14 cellular contexts compared by ENCODE assay signal in the genomic region with DNA sequence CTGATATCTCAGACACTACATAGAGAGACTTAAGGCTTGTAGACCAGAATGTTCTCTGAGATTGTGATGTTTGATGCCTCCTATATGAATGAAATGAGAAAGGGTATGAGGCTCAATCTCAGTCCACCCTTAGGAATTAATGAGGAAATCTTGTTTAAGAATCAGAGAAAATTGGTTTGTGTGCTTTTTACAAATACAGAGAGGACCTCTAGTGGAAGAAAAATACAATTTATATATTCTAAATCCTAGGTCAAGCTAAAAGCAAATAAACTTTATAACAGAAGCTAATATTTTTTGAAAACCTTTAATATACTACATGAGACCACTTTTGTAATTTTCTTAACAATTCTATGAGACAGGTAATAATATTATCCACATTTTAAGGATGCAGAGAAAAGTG. TPM values are rescaled to one million over a fixed set of nuclear protein-coding genes. Genes with fewer than 3 reads are reported as not detected.
A peak's percentile ranks its signal among the peaks of the same experiment; 100 is the strongest.
DNase-seq lines count a peak whose midpoint lies in the region; ATAC-seq and TF ChIP-seq lines count a peak whose summit lies in the region.
"Had no signal": no experiment of that assay in that cellular context is flagged by ENCODE, and none has a peak within 500 bp of the region (broad histone marks: within the 10 kb centered on the region; RNA-seq: fewer than 3 reads in every experiment).

No MANE protein-coding gene starts in this region.

- H3K4me2 ChIP-seq in GM23248 (ENCODE audit: unreplicated experiment), result no peak overlapping the region

- no peaks in the 10 kb centered on the region for H4K20me1 ChIP-seq in GM23248 (ENCODE audit: insufficient read depth)

- H3K79me2 ChIP-seq in GM23248 (ENCODE audit: insufficient read depth), result no peaks in the 10 kb centered on the region

- in situ Hi-C loops in GM23248 (cut with MboI), result no loop called here
- in situ Hi-C loops in SK-MEL-5 (cut with HindIII; ENCODE audit: low pct_unique_long_range_greater_than_20kb, low sequenced_read_pairs), result no loop called here

- peak; percentile 22; the same call in 1 of the 2 replicates for TF ChIP-seq CTCF in AG04450 (IDR thresholded peaks at IDR 0.05; ENCODE audit: low read depth, low read length)
- peak; percentile 1 for TF ChIP-seq CTCF in fibroblast of pulmonary artery (IDR thresholded peaks at IDR 0.05; ENCODE audit: low read length, missing control alignments)

- DNase-seq in AG04450 (ENCODE audit: low read depth, low spot score) (no peak), GM23248 (peak; percentile 29), SK-MEL-5 (ENCODE audit: low read depth, low spot score) (peak; percentile 26), fibroblast of pulmonary artery (ENCODE audit: low read depth) (no peak), COLO668 (lab: John Stamatoyannopoulos, UW; ENCODE audit: unreplicated experiment) (no peak), NCI-H187 treated with DMSO at 0.1 percent for 48 hours (lab: John Stamatoyannopoulos, UW) (no peak)
- DNase-seq: cortex of kidney, NCI-H1105 treated with DMSO at 0.1 percent for 48 hours, NCI-H526, right cardiac atrium had no signal

- H3K4me3 ChIP-seq in AG04450 (ENCODE audit: low read depth, low read length), result no peak overlapping the region
- H3K4me3 ChIP-seq in GM23248, result no peak overlapping the region
- no peak overlapping the region for H3K4me3 ChIP-seq in fibroblast of pulmonary artery (replicated peaks; ENCODE audit: low read depth, low read length)
- H3K4me3 ChIP-seq: SK-N-MC had no signal

- no peak overlapping the region for H2AFZ ChIP-seq in GM23248

- H3K27ac ChIP-seq in AG04450 (ENCODE audit: low read depth, low read length) (no peak overlapping the region), GM23248 (no peak overlapping the region)
- H3K27ac ChIP-seq: SK-N-MC had no signal

- POLR2A ChIA-PET in AG04450 (lab: Yijun Ruan, JAX), result no interaction called here

- peaks cover 14% of the 10 kb centered on the region; the same call in 1 of the 2 replicates for H3K4me1 ChIP-seq in GM23248 (ENCODE audit: insufficient read depth)

- CTCF ChIA-PET in AG04450 (lab: Charles Lee), result no interaction called here

- H3K9ac ChIP-seq in GM23248, result no peak overlapping the region

- no peaks in the 10 kb centered on the region for H3K36me3 ChIP-seq in GM23248 (ENCODE audit: low read depth)

- H3K9me2 ChIP-seq in GM23248 (ENCODE audit: insufficient read depth), result no peaks in the 10 kb centered on the region

- no peaks in the 10 kb centered on the region for H3F3A ChIP-seq in GM23248 (ENCODE audit: insufficient read depth)

- H3K27me3 ChIP-seq in AG04450 (ENCODE audit: control insufficient read depth, insufficient read depth, low read length), result peaks cover 2% of the 10 kb centered on the region
- H3K27me3 ChIP-seq in GM23248 (replicated peaks; ENCODE audit: insufficient read depth), result no peaks in the 10 kb centered on the region

- ATAC-seq in HG03432 (IDR thresholded peaks at IDR 0.05; ENCODE audit: unreplicated experiment) (no peak), GM18517 (IDR thresholded peaks at IDR 0.05; ENCODE audit: unreplicated experiment) (no peak)
- ATAC-seq: right cardiac atrium had no signal

- H3K9me3 ChIP-seq in AG04450 (ENCODE audit: control insufficient read depth, insufficient read depth, low read length) (no peaks in the 10 kb centered on the region), GM23248 (ENCODE audit: low read depth) (no peaks in the 10 kb centered on the region)

RNA-seq across cellular contexts. Expression of a gene that starts 5.0 kb away (rescaled TPM):
- 0.10 TPM in 1 of 2 replicates, not detected in the other for polyA plus RNA-seq in AG04450 (2011; rRNA removed)
- 0.69 and 1.3 TPM in 2 replicates for polyA minus RNA-seq in AG04450 (2011; rRNA and poly(A)+ RNA removed)
- total RNA-seq in GM23248 (2014; rRNA removed; shearing (Covaris generic)), result not detected in 2 replicates
- not detected in 2 replicates for polyA plus RNA-seq in GM23248 (2016; fragmentation: Nextera tagmentation; extraction: Ambion mirVana)
- not detected in 2 replicates for total RNA-seq in SK-MEL-5 (2014; rRNA removed; shearing (Covaris generic))
- not detected in 2 replicates for polyA plus RNA-seq in SK-MEL-5 (2015; cell fraction: cytosol; rRNA removed)
- polyA plus RNA-seq in SK-MEL-5 (2015; cell fraction: nucleus; rRNA removed), result not detected in 2 replicates
- total RNA-seq: right cardiac atrium had no signal
- polyA plus RNA-seq: right cardiac atrium had no signal

RNA-seq across cellular contexts. Expression of a gene that starts 27.3 kb away (rescaled TPM):
- polyA plus RNA-seq in AG04450 (2011; rRNA removed) (not detected in 2 replicates), GM23248 (2016; fragmentation: Nextera tagmentation; extraction: Ambion mirVana) (not detected in 2 replicates)
- polyA minus RNA-seq in AG04450 (2011; rRNA and poly(A)+ RNA removed), result not detected in 2 replicates
- total RNA-seq in GM23248 (2014; rRNA removed; shearing (Covaris generic)), result not detected in 2 replicates
- total RNA-seq in SK-MEL-5 (2014; rRNA removed; shearing (Covaris generic)), result not detected in 2 replicates
- polyA plus RNA-seq in SK-MEL-5 (2015; cell fraction: cytosol; rRNA removed), result not detected in 2 replicates
- not detected in 2 replicates for polyA plus RNA-seq in SK-MEL-5 (2015; cell fraction: nucleus; rRNA removed)
- total RNA-seq: fibroblast of villous mesenchyme, right cardiac atrium had no signal
- polyA plus RNA-seq: right cardiac atrium had no signal

RNA-seq across cellular contexts. Expression of a gene that starts 36.8 kb away (rescaled TPM):
- polyA plus RNA-seq in AG04450 (2011; rRNA removed) (0.31 and 0.42 TPM in 2 replicates), GM23248 (2016; fragmentation: Nextera tagmentation; extraction: Ambion mirVana) (0.20 TPM in 1 of 2 replicates, not detected in the other)
- 0.30 and 0.51 TPM in 2 replicates for polyA minus RNA-seq in AG04450 (2011; rRNA and poly(A)+ RNA removed)
- 0.32 TPM in 1 of 2 replicates, not detected in the other for total RNA-seq in GM23248 (2014; rRNA removed; shearing (Covaris generic))
- not detected in 2 replicates for total RNA-seq in SK-MEL-5 (2014; rRNA removed; shearing (Covaris generic))
- 0.08 TPM in 1 of 2 replicates, not detected in the other for polyA plus RNA-seq in SK-MEL-5 (2015; cell fraction: cytosol; rRNA removed)
- polyA plus RNA-seq in SK-MEL-5 (2015; cell fraction: nucleus; rRNA removed), result 0.10 and 0.53 TPM in 2 replicates

RNA-seq across cellular contexts. Expression of a gene that starts 43.1 kb away (rescaled TPM):
- polyA plus RNA-seq in AG04450 (2011; rRNA removed) (5.7 and 6.8 TPM in 2 replicates), GM23248 (2016; fragmentation: Nextera tagmentation; extraction: Ambion mirVana) (1.9 and 2.2 TPM in 2 replicates)
- 2.5 and 3.9 TPM in 2 replicates for polyA minus RNA-seq in AG04450 (2011; rRNA and poly(A)+ RNA removed)
- total RNA-seq in GM23248 (2014; rRNA removed; shearing (Covaris generic)), result 2.3 and 3.6 TPM in 2 replicates
- 9.8 and 11.6 TPM in 2 replicates for total RNA-seq in SK-MEL-5 (2014; rRNA removed; shearing (Covaris generic))
- polyA plus RNA-seq in SK-MEL-5 (2015; cell fraction: cytosol; rRNA removed), result 10.6 and 12.8 TPM in 2 replicates
- 15.8 and 19.4 TPM in 2 replicates for polyA plus RNA-seq in SK-MEL-5 (2015; cell fraction: nucleus; rRNA removed)

RNA-seq across cellular contexts. Expression of a gene that starts 43.6 kb away (rescaled TPM):
- polyA plus RNA-seq in AG04450 (2011; rRNA removed) (not detected in 2 replicates), GM23248 (2016; fragmentation: Nextera tagmentation; extraction: Ambion mirVana) (not detected in 2 replicates)
- 0.28 and 0.52 TPM in 2 replicates for polyA minus RNA-seq in AG04450 (2011; rRNA and poly(A)+ RNA removed)
- not detected in 2 replicates for total RNA-seq in GM23248 (2014; rRNA removed; shearing (Covaris generic))
- total RNA-seq in SK-MEL-5 (2014; rRNA removed; shearing (Covaris generic)), result not detected in 2 replicates
- polyA plus RNA-seq in SK-MEL-5 (2015; cell fraction: cytosol; rRNA removed), result not detected in 2 replicates
- polyA plus RNA-seq in SK-MEL-5 (2015; cell fraction: nucleus; rRNA removed), result not detected in 2 replicates

Comparison
In these comparisons a context has a peak if more than half of its experiments do, and no peak if none do; other contexts are left out.
1. DNase-seq: peak in GM23248 (single experiment) and SK-MEL-5 (single experiment); none in AG04450 (single experiment), fibroblast of pulmonary artery (single experiment), COLO668 (single experiment) and NCI-H187 treated with DMSO at 0.1 percent for 48 hours (single experiment).